1 cellular context compared by ENCODE assay signal in the genomic region with DNA sequence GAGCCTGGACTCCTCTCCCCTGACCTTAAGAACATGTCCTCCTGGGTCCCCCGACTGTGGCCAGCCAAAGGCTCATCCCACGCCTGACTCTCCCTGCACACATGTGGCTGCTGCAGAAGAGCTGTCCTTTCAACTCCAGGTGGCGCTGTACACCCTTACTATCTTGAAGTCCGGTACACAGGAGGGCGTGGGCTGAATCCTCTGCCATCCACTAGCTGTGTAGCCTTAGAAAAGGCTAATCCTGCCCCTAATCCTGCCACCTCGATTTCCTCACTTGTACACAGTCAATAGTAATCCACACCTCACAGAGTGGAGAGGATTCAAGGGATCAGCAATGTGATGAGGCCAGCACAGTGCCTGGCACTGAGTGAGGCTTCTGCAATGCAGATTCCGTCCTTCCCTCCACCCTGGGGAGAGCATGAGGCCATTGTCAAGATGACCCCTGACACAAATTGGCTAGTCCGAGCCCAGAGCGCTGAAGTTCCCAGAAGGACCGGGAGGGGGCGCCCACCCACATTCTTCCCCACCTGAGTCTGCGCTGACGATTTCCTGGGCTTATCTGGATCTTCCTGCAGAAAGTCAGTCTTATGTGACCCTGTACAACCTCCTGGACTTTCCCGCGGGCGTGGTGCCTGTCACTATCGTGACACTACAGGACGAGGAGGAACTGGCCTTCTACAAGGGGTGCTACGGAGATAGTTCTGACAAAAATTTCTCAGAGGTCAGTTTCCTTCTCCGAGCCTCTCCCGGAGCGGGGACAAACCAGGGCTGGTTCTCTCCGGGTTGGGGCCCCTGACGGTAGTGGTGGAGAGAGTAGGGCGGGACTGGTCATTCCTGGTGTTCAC.
A peak's percentile ranks its signal among the peaks of the same experiment; 100 is the strongest.
TF ChIP-seq lines count a peak whose summit lies in the region.

No MANE protein-coding gene starts in this region.

TF ChIP-seq in K562, 482 proteins besides CTCF, POLR2A, EP300 and RAD21 (continued from another document and continues in another):
- TF ChIP-seq TEAD4 (IDR thresholded peaks at IDR 0.05; ENCODE audit: low read length), result peak; percentile 88
- peak; percentile 95 for TF ChIP-seq TEAD4 (CRISPR knock-in tag; IDR thresholded peaks at IDR 0.05; ENCODE audit: borderline replicate concordance)
- TF ChIP-seq HCFC1 (IDR thresholded peaks at IDR 0.05; ENCODE audit: low read depth, low read length), result peak; percentile 47
- peak; percentile 96; the same call in 1 of the 2 replicates for TF ChIP-seq KAT7 (CRISPR knock-in tag; IDR thresholded peaks at IDR 0.05; ENCODE audit: borderline replicate concordance)
- no peak for TF ChIP-seq ZNF830 (CRISPR knock-in tag; IDR thresholded peaks at IDR 0.05)
- TF ChIP-seq, protein P1, sequence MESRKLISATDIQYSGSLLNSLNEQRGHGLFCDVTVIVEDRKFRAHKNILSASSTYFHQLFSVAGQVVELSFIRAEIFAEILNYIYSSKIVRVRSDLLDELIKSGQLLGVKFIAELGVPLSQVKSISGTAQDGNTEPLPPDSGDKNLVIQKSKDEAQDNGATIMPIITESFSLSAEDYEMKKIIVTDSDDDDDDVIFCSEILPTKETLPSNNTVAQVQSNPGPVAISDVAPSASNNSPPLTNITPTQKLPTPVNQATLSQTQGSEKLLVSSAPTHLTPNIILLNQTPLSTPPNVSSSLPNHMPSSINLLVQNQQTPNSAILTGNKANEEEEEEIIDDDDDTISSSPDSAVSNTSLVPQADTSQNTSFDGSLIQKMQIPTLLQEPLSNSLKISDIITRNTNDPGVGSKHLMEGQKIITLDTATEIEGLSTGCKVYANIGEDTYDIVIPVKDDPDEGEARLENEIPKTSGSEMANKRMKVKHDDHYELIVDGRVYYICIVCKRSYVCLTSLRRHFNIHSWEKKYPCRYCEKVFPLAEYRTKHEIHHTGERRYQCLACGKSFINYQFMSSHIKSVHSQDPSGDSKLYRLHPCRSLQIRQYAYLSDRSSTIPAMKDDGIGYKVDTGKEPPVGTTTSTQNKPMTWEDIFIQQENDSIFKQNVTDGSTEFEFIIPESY (CRISPR knock-in tag; IDR thresholded peaks at IDR 0.05), result peak; percentile 68
- TF ChIP-seq TCF7 (IDR thresholded peaks at IDR 0.05; ENCODE audit: borderline replicate concordance), result peak; percentile 24; the same call in 1 of the 2 replicates
- TF ChIP-seq, protein P2, sequence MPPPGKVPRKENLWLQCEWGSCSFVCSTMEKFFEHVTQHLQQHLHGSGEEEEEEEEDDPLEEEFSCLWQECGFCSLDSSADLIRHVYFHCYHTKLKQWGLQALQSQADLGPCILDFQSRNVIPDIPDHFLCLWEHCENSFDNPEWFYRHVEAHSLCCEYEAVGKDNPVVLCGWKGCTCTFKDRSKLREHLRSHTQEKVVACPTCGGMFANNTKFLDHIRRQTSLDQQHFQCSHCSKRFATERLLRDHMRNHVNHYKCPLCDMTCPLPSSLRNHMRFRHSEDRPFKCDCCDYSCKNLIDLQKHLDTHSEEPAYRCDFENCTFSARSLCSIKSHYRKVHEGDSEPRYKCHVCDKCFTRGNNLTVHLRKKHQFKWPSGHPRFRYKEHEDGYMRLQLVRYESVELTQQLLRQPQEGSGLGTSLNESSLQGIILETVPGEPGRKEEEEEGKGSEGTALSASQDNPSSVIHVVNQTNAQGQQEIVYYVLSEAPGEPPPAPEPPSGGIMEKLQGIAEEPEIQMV (tag; conservative IDR thresholded peaks at IDR 0.05; ENCODE audit: low read depth), result peak; percentile 47
- no peak for TF ChIP-seq ZKSCAN8 (CRISPR knock-in tag; IDR thresholded peaks at IDR 0.05)
- TF ChIP-seq CHD2 (IDR thresholded peaks at IDR 0.05; ENCODE audit: low read depth, low read length), result 0 out of 2 replicates have a peak, but pooled peaks have one; percentile 45
- TF ChIP-seq NBN (IDR thresholded peaks at IDR 0.05; ENCODE audit: low read depth), result peak; percentile 100
- peak; percentile 67 for TF ChIP-seq RBM39 (optimal IDR thresholded peaks at IDR 0.05; ENCODE audit: low read depth, low read length)
- no peak for TF ChIP-seq CHCHD3 (CRISPR knock-in tag; IDR thresholded peaks at IDR 0.05)
- peak; percentile 78 for TF ChIP-seq CBFA2T2 (conservative IDR thresholded peaks at IDR 0.05)
- TF ChIP-seq MTA1 (IDR thresholded peaks at IDR 0.05; ENCODE audit: borderline replicate concordance), result peak; percentile 93
- TF ChIP-seq ZNF24 (IDR thresholded peaks at IDR 0.05), result peak; percentile 49
- no peak for TF ChIP-seq ZNF696 (CRISPR knock-in tag; conservative IDR thresholded peaks at IDR 0.05)
- TF ChIP-seq EWSR1 (IDR thresholded peaks at IDR 0.05; ENCODE audit: borderline replicate concordance, low read depth, partially characterized antibody), result no peak
- TF ChIP-seq DMBX1 (CRISPR knock-in tag; IDR thresholded peaks at IDR 0.05; ENCODE audit: borderline replicate concordance), result 0 out of 2 replicates have a peak, but pooled peaks have one; percentile 25
- TF ChIP-seq, protein P3, sequence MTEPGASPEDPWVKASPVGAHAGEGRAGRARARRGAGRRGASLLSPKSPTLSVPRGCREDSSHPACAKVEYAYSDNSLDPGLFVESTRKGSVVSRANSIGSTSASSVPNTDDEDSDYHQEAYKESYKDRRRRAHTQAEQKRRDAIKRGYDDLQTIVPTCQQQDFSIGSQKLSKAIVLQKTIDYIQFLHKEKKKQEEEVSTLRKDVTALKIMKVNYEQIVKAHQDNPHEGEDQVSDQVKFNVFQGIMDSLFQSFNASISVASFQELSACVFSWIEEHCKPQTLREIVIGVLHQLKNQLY (CRISPR knock-in tag; conservative IDR thresholded peaks at IDR 0.05), result 0 out of 4 replicates have a peak, but pooled peaks of 1 of the 2 experiments have one; percentile 74
- TF ChIP-seq, protein P4, sequence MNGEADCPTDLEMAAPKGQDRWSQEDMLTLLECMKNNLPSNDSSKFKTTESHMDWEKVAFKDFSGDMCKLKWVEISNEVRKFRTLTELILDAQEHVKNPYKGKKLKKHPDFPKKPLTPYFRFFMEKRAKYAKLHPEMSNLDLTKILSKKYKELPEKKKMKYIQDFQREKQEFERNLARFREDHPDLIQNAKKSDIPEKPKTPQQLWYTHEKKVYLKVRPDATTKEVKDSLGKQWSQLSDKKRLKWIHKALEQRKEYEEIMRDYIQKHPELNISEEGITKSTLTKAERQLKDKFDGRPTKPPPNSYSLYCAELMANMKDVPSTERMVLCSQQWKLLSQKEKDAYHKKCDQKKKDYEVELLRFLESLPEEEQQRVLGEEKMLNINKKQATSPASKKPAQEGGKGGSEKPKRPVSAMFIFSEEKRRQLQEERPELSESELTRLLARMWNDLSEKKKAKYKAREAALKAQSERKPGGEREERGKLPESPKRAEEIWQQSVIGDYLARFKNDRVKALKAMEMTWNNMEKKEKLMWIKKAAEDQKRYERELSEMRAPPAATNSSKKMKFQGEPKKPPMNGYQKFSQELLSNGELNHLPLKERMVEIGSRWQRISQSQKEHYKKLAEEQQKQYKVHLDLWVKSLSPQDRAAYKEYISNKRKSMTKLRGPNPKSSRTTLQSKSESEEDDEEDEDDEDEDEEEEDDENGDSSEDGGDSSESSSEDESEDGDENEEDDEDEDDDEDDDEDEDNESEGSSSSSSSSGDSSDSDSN (IDR thresholded peaks at IDR 0.05; ENCODE audit: borderline replicate concordance in 1 of 2, low read depth in 2 of 2, low read length in 2 of 2), result peak in 1 of 2 experiments; percentile 79; a peak in 1 of 4 replicates
- TF ChIP-seq, protein P5, sequence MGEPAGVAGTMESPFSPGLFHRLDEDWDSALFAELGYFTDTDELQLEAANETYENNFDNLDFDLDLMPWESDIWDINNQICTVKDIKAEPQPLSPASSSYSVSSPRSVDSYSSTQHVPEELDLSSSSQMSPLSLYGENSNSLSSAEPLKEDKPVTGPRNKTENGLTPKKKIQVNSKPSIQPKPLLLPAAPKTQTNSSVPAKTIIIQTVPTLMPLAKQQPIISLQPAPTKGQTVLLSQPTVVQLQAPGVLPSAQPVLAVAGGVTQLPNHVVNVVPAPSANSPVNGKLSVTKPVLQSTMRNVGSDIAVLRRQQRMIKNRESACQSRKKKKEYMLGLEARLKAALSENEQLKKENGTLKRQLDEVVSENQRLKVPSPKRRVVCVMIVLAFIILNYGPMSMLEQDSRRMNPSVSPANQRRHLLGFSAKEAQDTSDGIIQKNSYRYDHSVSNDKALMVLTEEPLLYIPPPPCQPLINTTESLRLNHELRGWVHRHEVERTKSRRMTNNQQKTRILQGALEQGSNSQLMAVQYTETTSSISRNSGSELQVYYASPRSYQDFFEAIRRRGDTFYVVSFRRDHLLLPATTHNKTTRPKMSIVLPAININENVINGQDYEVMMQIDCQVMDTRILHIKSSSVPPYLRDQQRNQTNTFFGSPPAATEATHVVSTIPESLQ (CRISPR knock-in tag; IDR thresholded peaks at IDR 0.05), result 0 out of 2 replicates have a peak, but pooled peaks have one; percentile 73
- TF ChIP-seq CBX3 (IDR thresholded peaks at IDR 0.05; ENCODE audit: borderline replicate concordance in 1 of 2, low read length in 2 of 2), result peak in 1 of 2 experiments; percentile 96; a peak in 1 of 3 replicates
- peak; percentile 53 for TF ChIP-seq NFIC (IDR thresholded peaks at IDR 0.05)
- peak; percentile 91 for TF ChIP-seq SMAD4 (CRISPR knock-in tag; conservative IDR thresholded peaks at IDR 0.05)
- TF ChIP-seq CREB3 (tag; conservative IDR thresholded peaks at IDR 0.05; ENCODE audit: low read depth), result peak; percentile 81; the same call in 1 of the 2 replicates
- peak; percentile 71; the same call in 1 of the 2 replicates for TF ChIP-seq ZBTB17 (CRISPR knock-in tag; IDR thresholded peaks at IDR 0.05)
- TF ChIP-seq PHF8 (IDR thresholded peaks at IDR 0.05; ENCODE audit: borderline replicate concordance, low read length), result peak; percentile 45; the same call in 1 of the 2 replicates
- no peak for TF ChIP-seq MCM3 (IDR thresholded peaks at IDR 0.05)
- TF ChIP-seq, protein P6, sequence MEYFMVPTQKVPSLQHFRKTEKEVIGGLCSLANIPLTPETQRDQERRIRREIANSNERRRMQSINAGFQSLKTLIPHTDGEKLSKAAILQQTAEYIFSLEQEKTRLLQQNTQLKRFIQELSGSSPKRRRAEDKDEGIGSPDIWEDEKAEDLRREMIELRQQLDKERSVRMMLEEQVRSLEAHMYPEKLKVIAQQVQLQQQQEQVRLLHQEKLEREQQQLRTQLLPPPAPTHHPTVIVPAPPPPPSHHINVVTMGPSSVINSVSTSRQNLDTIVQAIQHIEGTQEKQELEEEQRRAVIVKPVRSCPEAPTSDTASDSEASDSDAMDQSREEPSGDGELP (CRISPR knock-in tag; IDR thresholded peaks at IDR 0.05; ENCODE audit: borderline replicate concordance), result peak; percentile 90
- no peak for TF ChIP-seq ILF3 (IDR thresholded peaks at IDR 0.05; ENCODE audit: borderline replicate concordance)
- TF ChIP-seq PTBP1 (IDR thresholded peaks at IDR 0.05; ENCODE audit: low read depth, low read length), result no peak
- TF ChIP-seq ZNF512 (tag; IDR thresholded peaks at IDR 0.05), result no peak
- no peak for TF ChIP-seq CAMTA2 (CRISPR knock-in tag; conservative IDR thresholded peaks at IDR 0.05)
- TF ChIP-seq NCOA1 (IDR thresholded peaks at IDR 0.05; ENCODE audit: low read depth), result peak; percentile 70
- peak; percentile 9; the same call in 1 of the 2 replicates for TF ChIP-seq PHF21A (IDR thresholded peaks at IDR 0.05; ENCODE audit: borderline replicate concordance, low read depth)
- TF ChIP-seq, protein P7, sequence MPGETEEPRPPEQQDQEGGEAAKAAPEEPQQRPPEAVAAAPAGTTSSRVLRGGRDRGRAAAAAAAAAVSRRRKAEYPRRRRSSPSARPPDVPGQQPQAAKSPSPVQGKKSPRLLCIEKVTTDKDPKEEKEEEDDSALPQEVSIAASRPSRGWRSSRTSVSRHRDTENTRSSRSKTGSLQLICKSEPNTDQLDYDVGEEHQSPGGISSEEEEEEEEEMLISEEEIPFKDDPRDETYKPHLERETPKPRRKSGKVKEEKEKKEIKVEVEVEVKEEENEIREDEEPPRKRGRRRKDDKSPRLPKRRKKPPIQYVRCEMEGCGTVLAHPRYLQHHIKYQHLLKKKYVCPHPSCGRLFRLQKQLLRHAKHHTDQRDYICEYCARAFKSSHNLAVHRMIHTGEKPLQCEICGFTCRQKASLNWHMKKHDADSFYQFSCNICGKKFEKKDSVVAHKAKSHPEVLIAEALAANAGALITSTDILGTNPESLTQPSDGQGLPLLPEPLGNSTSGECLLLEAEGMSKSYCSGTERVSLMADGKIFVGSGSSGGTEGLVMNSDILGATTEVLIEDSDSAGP (CRISPR knock-in tag; IDR thresholded peaks at IDR 0.05), result no peak
- peak; percentile 60 for TF ChIP-seq SMC3 (conservative IDR thresholded peaks at IDR 0.05; ENCODE audit: insufficient read depth, low read depth, low read length)
- TF ChIP-seq, protein P8, sequence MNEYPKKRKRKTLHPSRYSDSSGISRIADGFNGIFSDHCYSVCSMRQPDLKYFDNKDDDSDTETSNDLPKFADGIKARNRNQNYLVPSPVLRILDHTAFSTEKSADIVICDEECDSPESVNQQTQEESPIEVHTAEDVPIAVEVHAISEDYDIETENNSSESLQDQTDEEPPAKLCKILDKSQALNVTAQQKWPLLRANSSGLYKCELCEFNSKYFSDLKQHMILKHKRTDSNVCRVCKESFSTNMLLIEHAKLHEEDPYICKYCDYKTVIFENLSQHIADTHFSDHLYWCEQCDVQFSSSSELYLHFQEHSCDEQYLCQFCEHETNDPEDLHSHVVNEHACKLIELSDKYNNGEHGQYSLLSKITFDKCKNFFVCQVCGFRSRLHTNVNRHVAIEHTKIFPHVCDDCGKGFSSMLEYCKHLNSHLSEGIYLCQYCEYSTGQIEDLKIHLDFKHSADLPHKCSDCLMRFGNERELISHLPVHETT (CRISPR knock-in tag; conservative IDR thresholded peaks at IDR 0.05 in 1 of 2, IDR thresholded peaks at IDR 0.05 in 1 of 2), result 0 out of 4 replicates have a peak, but pooled peaks of 1 of the 2 experiments have one; percentile 57
- 0 out of 2 replicates have a peak, but pooled peaks have one; percentile 23 for TF ChIP-seq MBD2 (IDR thresholded peaks at IDR 0.05; ENCODE audit: borderline replicate concordance, low read depth)
- no peak for TF ChIP-seq MCM2 (IDR thresholded peaks at IDR 0.05; ENCODE audit: low read depth)
- peak; percentile 98 for TF ChIP-seq RBBP5 (IDR thresholded peaks at IDR 0.05; ENCODE audit: borderline replicate concordance, insufficient read depth, low read length, poor library complexity, severe bottlenecking)
- peak; percentile 92 to 94 for TF ChIP-seq NRF1 (conservative IDR thresholded peaks at IDR 0.05 in 1 of 2, IDR thresholded peaks at IDR 0.05 in 1 of 2)
- no peak for TF ChIP-seq PTRF (tag; IDR thresholded peaks at IDR 0.05)
